Comparison of ENCODE assay signal across 13 cellular contexts in the genomic region with DNA sequence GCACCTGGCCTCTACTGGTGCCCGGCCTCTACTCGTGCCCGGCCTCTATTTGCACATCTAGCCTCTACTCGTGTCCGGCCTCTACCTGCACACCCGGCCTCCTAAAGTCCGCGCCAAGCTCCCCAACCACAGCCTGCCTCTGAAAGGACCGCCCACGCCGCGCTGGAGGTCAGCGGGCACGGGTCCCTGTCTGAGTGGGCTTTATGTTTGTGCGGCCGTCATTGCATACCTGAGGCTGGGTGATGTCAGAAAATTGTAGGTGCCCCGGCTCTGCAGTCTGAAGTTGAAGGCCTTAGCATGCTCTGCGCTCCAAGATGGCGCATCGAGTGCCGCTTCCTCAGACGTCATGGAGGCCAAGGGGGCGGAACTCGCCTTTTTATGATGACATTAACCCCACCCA. TPM values are rescaled to one million over a fixed set of nuclear protein-coding genes. Genes with fewer than 3 reads are reported as not detected.
DNase-seq lines count a peak whose midpoint lies in the region; ATAC-seq and TF ChIP-seq lines count a peak whose summit lies in the region.
"Had no signal": no experiment of that assay in that cellular context is flagged by ENCODE, and none has a peak within 500 bp of the region (broad histone marks: within the 10 kb centered on the region; RNA-seq: fewer than 3 reads in every experiment).

No MANE protein-coding gene starts in this region.

- H3K27me3 Mint-ChIP-seq in endodermal cell (ENCODE audit: insufficient read depth), result peaks cover 8% of the 10 kb centered on the region
- H3K27me3 Mint-ChIP-seq: activated CD4-positive, alpha-beta T cell treated with anti-CD3 and anti-CD28 coated beads, Interleukin-2, amount 10 ng/mL, durations not matched to agents 24 days and 14 days had no signal

- peaks cover 84% of the 10 kb centered on the region for H3K9me3 Mint-ChIP-seq in endodermal cell

- H3K9ac ChIP-seq in endodermal cell (ENCODE audit: extremely low read depth, low read length, poor library complexity, severe bottlenecking), result no peak overlapping the region
- H3K9ac ChIP-seq: SK-N-SH had no signal

- peak overlapping the region; percentile 82 for H3K4me2 ChIP-seq in osteoblast (ENCODE audit: insufficient read depth, low read length)
- H3K4me2 ChIP-seq: SK-N-SH had no signal

- peak overlapping the region; percentile 68 for H3K4me3 Mint-ChIP-seq in endodermal cell
- H3K4me3 Mint-ChIP-seq: activated CD4-positive, alpha-beta T cell treated with anti-CD3 and anti-CD28 coated beads, Interleukin-2, amount 10 ng/mL, durations not matched to agents 24 days and 14 days had no signal

- no peaks in the 10 kb centered on the region for H3K79me2 ChIP-seq in osteoblast (ENCODE audit: insufficient read depth, low read length)

- no peaks in the 10 kb centered on the region for H4K20me1 ChIP-seq in osteoblast (ENCODE audit: insufficient read depth, low read length)

- H3K36me3 Mint-ChIP-seq in endodermal cell (ENCODE audit: low read depth), result peaks cover 48% of the 10 kb centered on the region

- DNase-seq in left ventricle myocardium inferior (no peak), cardiac septum (ENCODE audit: low spot score) (no peak), endodermal cell (no peak), osteoblast (ENCODE audit: insufficient read length, low spot score, missing footprints) (peak; percentile 31), vagina (ENCODE audit: extremely low spot score in 2 of 2) (no peak), NCI-H1048 (lab: John Stamatoyannopoulos, UW) (no peak)
- DNase-seq: activated CD4-positive, alpha-beta T cell treated with anti-CD3 and anti-CD28 coated beads, Interleukin-2, amount 10 ng/mL, durations not matched to agents 24 days and 14 days; amniotic stem cell; SK-N-SH had no signal

- H3K4me1 ChIP-seq in left ventricle myocardium inferior (peaks cover 21% of the 10 kb centered on the region), endodermal cell (ENCODE audit: control insufficient read depth, insufficient read depth, low read length) (no peaks in the 10 kb centered on the region), osteoblast (ENCODE audit: insufficient read depth, low read length) (peaks cover 3% of the 10 kb centered on the region), vagina (peaks cover 15% of the 10 kb centered on the region)

- TF ChIP-seq CTCF in left ventricle myocardium inferior (IDR thresholded peaks at IDR 0.05; ENCODE audit: borderline replicate concordance), result no peak
- TF ChIP-seq CTCF in endodermal cell (conservative IDR thresholded peaks at IDR 0.05), result no peak
- no peak for TF ChIP-seq CTCF in osteoblast (IDR thresholded peaks at IDR 0.05; ENCODE audit: extremely low read depth, low read depth, low read length)
- no peak for TF ChIP-seq CTCF in vagina (IDR thresholded peaks at IDR 0.05)

- H3K27me3 ChIP-seq in left ventricle myocardium inferior (ENCODE audit: low read depth) (no peaks in the 10 kb centered on the region), endodermal cell (ENCODE audit: control insufficient read depth, insufficient read depth, low read length, poor library complexity, severe bottlenecking) (no peaks in the 10 kb centered on the region), osteoblast (ENCODE audit: insufficient read depth, low read length) (no peaks in the 10 kb centered on the region), vagina (no peaks in the 10 kb centered on the region)

- intact Hi-C loops in left ventricle myocardium inferior (cut with micrococcal nuclease), result no loop called here
- intact Hi-C loops in cardiac septum (cut with DNase I), result no loop called here
- intact Hi-C loops in vagina (cut with DNase I), result no loop called here

- H2AFZ ChIP-seq in osteoblast (ENCODE audit: low read length), result no peak overlapping the region

- H3K4me1 Mint-ChIP-seq in endodermal cell, result no peaks in the 10 kb centered on the region
- H3K4me1 Mint-ChIP-seq: activated CD4-positive, alpha-beta T cell treated with anti-CD3 and anti-CD28 coated beads, Interleukin-2, amount 10 ng/mL, durations not matched to agents 24 days and 14 days had no signal

- H3K36me3 ChIP-seq in left ventricle myocardium inferior (peaks cover 28% of the 10 kb centered on the region), endodermal cell (ENCODE audit: control insufficient read depth, insufficient read depth, low read length) (peaks cover 4% of the 10 kb centered on the region), osteoblast (ENCODE audit: insufficient read depth, low read length) (peaks cover 13% of the 10 kb centered on the region), vagina (peaks cover 0 to 13% of the 10 kb centered on the region in 2 donors)

- H3K4me3 ChIP-seq in left ventricle myocardium inferior (peak overlapping the region; percentile 86), endodermal cell (ENCODE audit: low read length) (no peak overlapping the region), osteoblast (ENCODE audit: insufficient read depth, low read length) (peak overlapping the region; percentile 77), vagina (peak overlapping the region; percentile 61 to 78)

- no peak overlapping the region for H3K27ac Mint-ChIP-seq in endodermal cell
- H3K27ac Mint-ChIP-seq: activated CD4-positive, alpha-beta T cell treated with anti-CD3 and anti-CD28 coated beads, Interleukin-2, amount 10 ng/mL, durations not matched to agents 24 days and 14 days had no signal

- no peak for TF ChIP-seq POLR2A in vagina (IDR thresholded peaks at IDR 0.05)

- H3K9me3 ChIP-seq in left ventricle myocardium inferior (replicated peaks), result peaks cover 46% of the 10 kb centered on the region
- peaks cover 42% of the 10 kb centered on the region for H3K9me3 ChIP-seq in endodermal cell (ENCODE audit: control insufficient read depth, low read length)
- H3K9me3 ChIP-seq in osteoblast (ENCODE audit: low read depth, low read length), result peaks cover 8% of the 10 kb centered on the region
- H3K9me3 ChIP-seq in vagina, result no peaks in the 10 kb centered on the region
- H3K9me3 ChIP-seq: SK-N-SH had no signal

- 93 to 94% methylated on average over 20 to 24 of the region's 24 CpGs for WGBS in endodermal cell (ENCODE audit: insufficient coverage in 1 of 2, insufficient read length in 1 of 2), 2 experiments

- H3K27ac ChIP-seq in left ventricle myocardium inferior (replicated peaks) (peak overlapping the region; percentile 99), endodermal cell (ENCODE audit: low read depth, low read length) (no peak overlapping the region), osteoblast (ENCODE audit: low read depth, low read length) (no peak overlapping the region), vagina (no peak overlapping the region)

- ATAC-seq in HG03097 (IDR thresholded peaks at IDR 0.05; ENCODE audit: low FRiP score, unreplicated experiment) (no peak), HG03439 (IDR thresholded peaks at IDR 0.05; ENCODE audit: unreplicated experiment) (no peak)

RNA-seq across cellular contexts. Expression of a gene that starts 1.1 kb away (rescaled TPM):
- total RNA-seq in left ventricle myocardium inferior (3.8 TPM), cardiac septum (4.2 TPM), endodermal cell (10 to 100 TPM in 1 of 2 donors, 1 to 10 TPM in 1; 9.3 to 12.0 TPM), osteoblast (6.5 and 8.3 TPM in 2 replicates), vagina (5.4 TPM)
- polyA plus RNA-seq in endodermal cell (2013, experiment 1 of 2), result 3.7 TPM
- 2.8 TPM for polyA plus RNA-seq in endodermal cell (2013, experiment 2 of 2)
- total RNA-seq: activated CD4-positive, alpha-beta T cell treated with anti-CD3 and anti-CD28 coated beads, Interleukin-2, amount 10 ng/mL, durations not matched to agents 24 days and 14 days; G401 had no signal

RNA-seq across cellular contexts. Expression of a gene that starts 26.4 kb away (rescaled TPM):
- total RNA-seq in left ventricle myocardium inferior (not detected), cardiac septum (not detected), endodermal cell (1 to 10 TPM; 1.5 to 2.2 TPM), osteoblast (0.36 TPM in 1 of 2 replicates, not detected in the other), vagina (not detected)
- 1.5 TPM for polyA plus RNA-seq in endodermal cell (2013, experiment 1 of 2)
- 0.75 TPM for polyA plus RNA-seq in endodermal cell (2013, experiment 2 of 2)
- total RNA-seq: activated CD4-positive, alpha-beta T cell treated with anti-CD3 and anti-CD28 coated beads, Interleukin-2, amount 10 ng/mL, durations not matched to agents 24 days and 14 days; endothelial cell of umbilical vein; G401 had no signal
- polyA plus RNA-seq: SK-N-SH had no signal

RNA-seq across cellular contexts. Expression of a gene that starts 37.8 kb away (rescaled TPM):
- total RNA-seq in left ventricle myocardium inferior (76.1 TPM), cardiac septum (71.7 TPM), endodermal cell (100 to 1,000 TPM in 1 of 2 donors, 10 to 100 TPM in 1; 68.2 to 112 TPM), osteoblast (49.8 and 60.4 TPM in 2 replicates), vagina (61.4 TPM)
- polyA plus RNA-seq in endodermal cell (2013, experiment 1 of 2), result 94.4 TPM
- polyA plus RNA-seq in endodermal cell (2013, experiment 2 of 2), result 74.3 TPM

RNA-seq across cellular contexts. Expression of a gene that starts 57.6 kb away (rescaled TPM):
- total RNA-seq in left ventricle myocardium inferior, result 13.7 TPM
- 13.8 TPM for total RNA-seq in cardiac septum
- total RNA-seq in endodermal cell, result 10 to 100 TPM; 25.8 to 34.7 TPM
- polyA plus RNA-seq in endodermal cell (2013, experiment 1 of 2), result 22.0 TPM
- 21.2 TPM for polyA plus RNA-seq in endodermal cell (2013, experiment 2 of 2)
- total RNA-seq in osteoblast, result 16.3 and 17.4 TPM in 2 replicates
- 10.1 TPM for total RNA-seq in vagina
